Comparison of ENCODE assay signal across 17 cellular contexts in genomic region chr7:108375668-108376067, GRCh38.
DNase-seq lines count a peak whose midpoint lies in the region; ATAC-seq, FAIRE-seq and TF ChIP-seq lines count a peak whose summit lies in the region.
"Had no signal": no experiment of that assay in that cellular context is flagged by ENCODE, and none has a peak within 500 bp of the region (broad histone marks: within the 10 kb centered on the region; RNA-seq: fewer than 3 reads in every experiment).

No MANE protein-coding gene starts in this region.

- WGBS in GM12878 (ENCODE audit: insufficient coverage, insufficient replicate concordance, low lambda C conversion rate, missing lambda C conversion rate) = 94% methylated on average over 1 of the region's 1 CpG

- H3K27ac Mint-ChIP-seq in activated CD4-positive, alpha-beta T cell treated with anti-CD3 and anti-CD28 coated beads, Interleukin-2, amount 10 ng/mL, durations not matched to agents 24 days and 14 days = no peak overlapping the region
- H3K27ac Mint-ChIP-seq: B cell; CD4-positive, CD25-positive, alpha-beta regulatory T cell; T-helper 2 cell treated with Interferon-gamma antibody and Interleukin-4, amounts not matched to agents 5 μg/mL and 100 μg/mL, for 36 hours had no signal

- no peak overlapping the region for H3K9ac ChIP-seq in GM12878 (ENCODE audit: control insufficient read depth, insufficient read depth, low read length)

- no peaks in the 10 kb centered on the region for H3K79me2 ChIP-seq in GM12878 (ENCODE audit: control insufficient read depth, insufficient read depth, low read length)

- no peaks in the 10 kb centered on the region for H4K20me1 ChIP-seq in GM12878 (ENCODE audit: control insufficient read depth, insufficient read depth)

- no peaks in the 10 kb centered on the region for H3K9me3 Mint-ChIP-seq in activated CD4-positive, alpha-beta T cell treated with anti-CD3 and anti-CD28 coated beads, Interleukin-2, amount 10 ng/mL, durations not matched to agents 24 days and 14 days
- H3K9me3 Mint-ChIP-seq: T-helper 2 cell treated with Interferon-gamma antibody and Interleukin-4, amounts not matched to agents 5 μg/mL and 100 μg/mL, for 36 hours had no signal

- H3K4me1 ChIP-seq in GM12878 (ENCODE audit: control insufficient read depth, insufficient read depth, low read length) = peaks cover 5% of the 10 kb centered on the region
- H3K4me1 ChIP-seq: Peyer's patch had no signal

- H3K4me3 Mint-ChIP-seq in activated CD4-positive, alpha-beta T cell treated with anti-CD3 and anti-CD28 coated beads, Interleukin-2, amount 10 ng/mL, durations not matched to agents 24 days and 14 days = no peak overlapping the region
- H3K4me3 Mint-ChIP-seq: B cell; CD4-positive, CD25-positive, alpha-beta regulatory T cell; T-helper 2 cell treated with Interferon-gamma antibody and Interleukin-4, amounts not matched to agents 5 μg/mL and 100 μg/mL, for 36 hours had no signal

- H3K27me3 Mint-ChIP-seq in activated CD4-positive, alpha-beta T cell treated with anti-CD3 and anti-CD28 coated beads, Interleukin-2, amount 10 ng/mL, durations not matched to agents 24 days and 14 days = peaks cover 4% of the 10 kb centered on the region
- H3K27me3 Mint-ChIP-seq: B cell had no signal

- in situ Hi-C loops in GM12878 (cut with MboI) = no loop called here

- no peak for FAIRE-seq in GM12878 (lab: Jason Lieb, UNC)
- FAIRE-seq in urothelium cell line (lab: Jason Lieb, UNC) = no peak
- FAIRE-seq: H54 had no signal

- TF ChIP-seq CTCF in GM12878 (IDR thresholded peaks at IDR 0.05 in 2 of 3, conservative IDR thresholded peaks at IDR 0.05 in 1 of 3; ENCODE audit: control insufficient read depth in 2 of 3, extremely low read depth in 1 of 3, insufficient read depth in 1 of 3, low read depth in 3 of 3, low read length in 3 of 3) = no peak

- H3K4me3 ChIP-seq in GM12878 = no peak overlapping the region
- H3K4me3 ChIP-seq: Peyer's patch had no signal

- SMC1A ChIA-PET in GM12878 (lab: Charles Lee; ENCODE audit: uncharacterized antibody, unreplicated experiment) = interaction anchor here (0.8 to 1.7 kb wide), 6 partner anchors 9 to 192 kb away, joined by 3 to 6 read pairs (median 4); no protein-coding TSS in a partner anchor

- TF ChIP-seq POLR2A in GM12878 (IDR thresholded peaks at IDR 0.05; ENCODE audit: low read depth, low read length) = no peak

- no peak for TF ChIP-seq RAD21 in GM12878 (IDR thresholded peaks at IDR 0.05; ENCODE audit: insufficient read depth, low read depth, low read length)

- H3K36me3 Mint-ChIP-seq in activated CD4-positive, alpha-beta T cell treated with anti-CD3 and anti-CD28 coated beads, Interleukin-2, amount 10 ng/mL, durations not matched to agents 24 days and 14 days (ENCODE audit: low read depth) = no peaks in the 10 kb centered on the region
- H3K36me3 Mint-ChIP-seq: CD4-positive, CD25-positive, alpha-beta regulatory T cell had no signal

- peak; percentile 75 for ATAC-seq in GM19395 (IDR thresholded peaks at IDR 0.05; ENCODE audit: unreplicated experiment)
- ATAC-seq in HG02623 (IDR thresholded peaks at IDR 0.05; ENCODE audit: unreplicated experiment) = peak; percentile 48
- ATAC-seq in HG03095 (IDR thresholded peaks at IDR 0.05; ENCODE audit: unreplicated experiment) = peak; percentile 70
- ATAC-seq in GM12878 = peak; percentile 59
- ATAC-seq: Right ventricle myocardium inferior had no signal

- CTCF ChIA-PET in GM12878 (lab: Yijun Ruan, JAX) = interaction anchor here (0.7 to 0.9 kb wide), 2 partner anchors 10 to 47 kb away, joined by 3 read pairs; no protein-coding TSS in a partner anchor

- no peak for TF ChIP-seq EP300 in GM12878 (IDR thresholded peaks at IDR 0.05; ENCODE audit: borderline replicate concordance in 1 of 2, control insufficient read depth in 1 of 2, low read depth in 2 of 2, low read length in 2 of 2)

- H3K4me2 ChIP-seq in GM12878 (ENCODE audit: control insufficient read depth, insufficient read depth) = peak overlapping the region; percentile 38; the same call in 1 of the 2 replicates

- H3K27ac ChIP-seq in GM12878 (ENCODE audit: control insufficient read depth, insufficient read depth) = no peak overlapping the region
- H3K27ac ChIP-seq: Peyer's patch had no signal

- intact Hi-C loops in GM12878 (cut with micrococcal nuclease; ENCODE audit: unreplicated experiment) = no loop called here
- intact Hi-C loops in activated CD4-positive, alpha-beta T cell treated with anti-CD3 and anti-CD28 coated beads, Interleukin-2, amount 10 ng/mL, durations not matched to agents 24 days and 14 days (cut with micrococcal nuclease) = no loop called here

- POLR2A ChIA-PET in GM12878 (lab: Charles Lee) = no interaction called here

- no peak for DNase-seq in GM12878 (ENCODE audit: low read depth, low spot score)
- no peak for DNase-seq in NCI-H187 (lab: John Stamatoyannopoulos, UW)
- DNase-seq in kidney tubule cell (ENCODE audit: low spot score) = no peak
- DNase-seq in activated CD4-positive, alpha-beta T cell treated with anti-CD3 and anti-CD28 coated beads, Interleukin-2, amount 10 ng/mL, durations not matched to agents 24 days and 14 days = no peak
- no peak for DNase-seq in urothelium cell line (ENCODE audit: low spot score)
- DNase-seq: CD4-positive, CD25-positive, alpha-beta regulatory T cell; KBM-7; NCI-H2227 treated with DMSO at 0.1 percent for 48 hours; NCI-H524 treated with DMSO at 0.1 percent for 48 hours; Peyer's patch had no signal

- no TSS peak for BruUV-seq in GM12878 (replicated peaks; lab: Mats Ljungman, UMichigan)

- H3K4me1 Mint-ChIP-seq in activated CD4-positive, alpha-beta T cell treated with anti-CD3 and anti-CD28 coated beads, Interleukin-2, amount 10 ng/mL, durations not matched to agents 24 days and 14 days = no peaks in the 10 kb centered on the region
- H3K4me1 Mint-ChIP-seq: B cell; CD4-positive, CD25-positive, alpha-beta regulatory T cell had no signal

- H3K27me3 ChIP-seq in GM12878 (replicated peaks in 1 of 2; ENCODE audit: control insufficient read depth in 2 of 2, insufficient read depth in 2 of 2, low read length in 1 of 2) = peaks cover 0 to 2% of the 10 kb centered on the region in 2 experiments; a peak in 1 of 4 replicates
- H3K27me3 ChIP-seq: Peyer's patch had no signal

- H2AFZ ChIP-seq in GM12878 (ENCODE audit: control insufficient read depth, low read depth, low read length) = no peak overlapping the region

- H3K36me3 ChIP-seq in GM12878 (ENCODE audit: control insufficient read depth in 2 of 2, insufficient read depth in 2 of 2, low read length in 1 of 2) = no peaks in the 10 kb centered on the region
- H3K36me3 ChIP-seq: Peyer's patch had no signal

- RAD21 ChIA-PET in GM12878 (lab: Charles Lee; ENCODE audit: unreplicated experiment) = interaction anchor here (1.2 kb wide), 1 partner anchor 53 kb away, joined by 3 read pairs; no protein-coding TSS in a partner anchor

- no peaks in the 10 kb centered on the region; the same call in 2 of the 3 replicates for H3K9me3 ChIP-seq in GM12878 (replicated peaks; ENCODE audit: control insufficient read depth, insufficient read depth, low read length)
- H3K9me3 ChIP-seq: Peyer's patch had no signal

TF ChIP-seq in GM12878, 131 proteins besides CTCF, POLR2A, EP300 and RAD21:
- TF ChIP-seq NFIC (IDR thresholded peaks at IDR 0.05; ENCODE audit: low read depth, low read length) (peak; percentile 56; the same call in 1 of the 2 replicates), RUNX3 (IDR thresholded peaks at IDR 0.05; ENCODE audit: low read length) (peak; percentile 18; the same call in 1 of the 2 replicates), ZBTB11 (CRISPR knock-in tag; IDR thresholded peaks at IDR 0.05) (no peak), FOXM1 (IDR thresholded peaks at IDR 0.05; ENCODE audit: low read depth, low read length) (no peak), SPI1 (IDR thresholded peaks at IDR 0.05; ENCODE audit: borderline replicate concordance, insufficient read depth, low read depth, low read length) (peak; percentile 52; the same call in 1 of the 2 replicates)
